8 cellular contexts compared by ENCODE assay signal in genomic region chr4:99945718-99946345, GRCh38. TPM values are rescaled to one million over a fixed set of nuclear protein-coding genes. Genes with fewer than 3 reads are reported as not detected.
DNase-seq lines count a peak whose midpoint lies in the region; ATAC-seq, FAIRE-seq and TF ChIP-seq lines count a peak whose summit lies in the region.

No MANE protein-coding gene starts in this region.

- TF ChIP-seq RAD21 in HepG2 (CRISPR knock-in tag; IDR thresholded peaks at IDR 0.05): no peak

- peaks cover 72% of the 10 kb centered on the region for H3K36me3 ChIP-seq in OCI-LY7 (ENCODE audit: insufficient read depth, low read length)
- H3K36me3 ChIP-seq in HepG2 (replicated peaks in 1 of 2; ENCODE audit: control insufficient read depth in 1 of 2, insufficient read depth in 2 of 2, low read length in 2 of 2): no peaks in the 10 kb centered on the region

- intact Hi-C loops in OCI-LY7 (cut with micrococcal nuclease; ENCODE audit: unreplicated experiment): loop anchor here (1.0 to 5.0 kb wide), 3 partner anchors 52 to 1499 kb away; partner anchors contain the start of genes LAMTOR3 and PPP3CA
- intact Hi-C loops in HepG2 (cut with micrococcal nuclease; ENCODE audit: unreplicated experiment): no loop called here

- H3K9me3 ChIP-seq in OCI-LY7 (ENCODE audit: low read length) (peaks cover 19% of the 10 kb centered on the region; the same call in 1 of the 2 replicates), HepG2 (ENCODE audit: low read length) (no peaks in the 10 kb centered on the region)

- BruUV-seq in OCI-LY7 (replicated peaks; lab: Mats Ljungman, UMichigan): no TSS peak
- no TSS peak for BruUV-seq in HepG2 (replicated peaks; lab: Mats Ljungman, UMichigan)

- H4K20me1 ChIP-seq in OCI-LY7 (ENCODE audit: insufficient read depth, low read length): peaks cover 24% of the 10 kb centered on the region
- 0 out of 2 replicates have a peak, but pooled peaks cover 8% of the 10 kb centered on the region for H4K20me1 ChIP-seq in HepG2 (ENCODE audit: insufficient read depth, low read length)

- peak; percentile 1 for ATAC-seq in HG02798 (IDR thresholded peaks at IDR 0.05; ENCODE audit: poor library complexity, unreplicated experiment)
- ATAC-seq in HepG2: peak; percentile 41

- H2AFZ ChIP-seq in OCI-LY7 (ENCODE audit: low read length): peak overlapping the region; percentile 60; the same call in 1 of the 2 replicates
- H2AFZ ChIP-seq in HepG2 (ENCODE audit: low read length): no peak overlapping the region

- CTCF ChIA-PET in OCI-LY7 (lab: Charles Lee; ENCODE audit: unreplicated experiment) (interaction anchor here (0.6 to 0.7 kb wide), 2 partner anchors 51 to 134 kb away, joined by 3 read pairs; partner anchors contain the start of gene LAMTOR3), HepG2 (lab: Yijun Ruan, JAX; ENCODE audit: low intra/inter-chr PET ratio, low total read pairs) (no interaction called here)

- H3K4me1 ChIP-seq in OCI-LY7 (ENCODE audit: insufficient read depth, low read length, poor library complexity, severe bottlenecking) (peaks cover 41% of the 10 kb centered on the region), HepG2 (ENCODE audit: insufficient read depth, low read length) (peaks cover 44% of the 10 kb centered on the region)

- POLR2A ChIA-PET in OCI-LY7 (lab: Charles Lee) (interaction anchor here (0.7 to 1.8 kb wide), 8 partner anchors 19 to 450 kb away, joined by 3 to 12 read pairs (median 5); partner anchors contain the start of gene DAPP1), HepG2 (lab: Yijun Ruan, JAX) (interaction anchor here (1.8 to 2.3 kb wide), 2 partner anchors 52 to 382 kb away, joined by 7 to 20 read pairs; partner anchors contain the start of genes LAMTOR3 and TRMT10A)

- peak; percentile 74 for FAIRE-seq in HepG2 (lab: Jason Lieb, UNC)

- H3K9ac ChIP-seq in HepG2 (ENCODE audit: insufficient read depth, low read depth, low read length): peak overlapping the region; percentile 78

- H3K9me2 ChIP-seq in OCI-LY7 (ENCODE audit: insufficient read depth, low read length): no peaks in the 10 kb centered on the region

- H3K27ac ChIP-seq in OCI-LY7 (ENCODE audit: low read depth, low read length, poor library complexity, severe bottlenecking): peak overlapping the region; percentile 95
- peak overlapping the region; percentile 88 for H3K27ac ChIP-seq in HepG2 (ENCODE audit: extremely low read length, insufficient read depth, low read length)
- H3K27ac ChIP-seq in temporal lobe (ENCODE audit: low read depth, low read length): peak overlapping the region; percentile 55

- H3K4me2 ChIP-seq in OCI-LY7 (ENCODE audit: low read length) (peak overlapping the region; percentile 78), HepG2 (ENCODE audit: low read depth, low read length) (peak overlapping the region; percentile 80)

- WGBS in HepG2 (ENCODE audit: low lambda C conversion rate): 1% methylated on average over 13 of the region's 24 CpGs

- TF ChIP-seq CTCF in OCI-LY7 (conservative IDR thresholded peaks at IDR 0.05; ENCODE audit: low read length) (peak; percentile 41; the same call in 1 of the 2 replicates), choroid plexus epithelial cell (conservative IDR thresholded peaks at IDR 0.05; ENCODE audit: low read depth, low read length) (peak; percentile 19), HepG2 (CRISPR knock-in tag; IDR thresholded peaks at IDR 0.05) (no peak)

- H3K4me3 ChIP-seq in OCI-LY7 (ENCODE audit: low read depth, low read length, poor library complexity, severe bottlenecking): peak overlapping the region; percentile 98
- H3K4me3 ChIP-seq in choroid plexus epithelial cell (ENCODE audit: low read depth, low read length): peak overlapping the region; percentile 81
- peak overlapping the region; percentile 76 to 92 (median 80) for H3K4me3 ChIP-seq in HepG2 (replicated peaks in 1 of 3; ENCODE audit: insufficient read depth in 1 of 3, low read depth in 2 of 3, low read length in 3 of 3)

- peak; percentile 25 for DNase-seq in stimulated activated CD4-positive, alpha-beta T cell treated with anti-CD3 and anti-CD28 coated beads, Interleukin-4, amount 100 ng/mL, for 1 hour
- DNase-seq in stimulated activated CD4-positive, alpha-beta T cell treated with anti-CD3 and anti-CD28 coated beads, Interleukin-2, amount 100 ng/mL, for 48 hours: no peak
- DNase-seq in OCI-LY7 (ENCODE audit: low spot score): peak; percentile 42
- DNase-seq in choroid plexus epithelial cell (ENCODE audit: low read depth): peak; percentile 43
- peak; percentile 44 for DNase-seq in HepG2 (ENCODE audit: low spot score)
- DNase-seq in NCI-H524 (lab: John Stamatoyannopoulos, UW): no peak

- H3K27me3 ChIP-seq in HepG2 (ENCODE audit: control insufficient read depth in 1 of 2, insufficient read depth in 2 of 2, low read length in 2 of 2): no peaks in the 10 kb centered on the region; a peak in 1 of 5 replicates

- peaks cover 83% of the 10 kb centered on the region for H3K79me2 ChIP-seq in OCI-LY7 (ENCODE audit: insufficient read depth, low read depth, low read length)
- peaks cover 67% of the 10 kb centered on the region for H3K79me2 ChIP-seq in HepG2 (ENCODE audit: insufficient read depth, low read length)

- TF ChIP-seq POLR2A in HepG2 (IDR thresholded peaks at IDR 0.05; ENCODE audit: insufficient read depth in 1 of 2, low read depth in 2 of 2, low read length in 2 of 2): no peak

- in situ Hi-C loops in HepG2 (cut with HindIII; ENCODE audit: extremely low pct_ligation_motif_present, low pct_unique_long_range_greater_than_20kb): loop anchor here (5.0 kb wide), 3 partner anchors 54 to 384 kb away; partner anchors contain the start of genes LAMTOR3 and TRMT10A

- no peak for TF ChIP-seq EP300 in HepG2 (IDR thresholded peaks at IDR 0.05; ENCODE audit: low read depth in 2 of 2, low read length in 2 of 2)
- no peak for TF ChIP-seq EP300 in HepG2 (CRISPR knock-in tag; IDR thresholded peaks at IDR 0.05; ENCODE audit: borderline replicate concordance)

RNA-seq across cellular contexts. Expression of gene DNAJB14, which starts 0.6 kb away (rescaled TPM):
- 13.3 and 29.1 TPM in 2 replicates for total RNA-seq in OCI-LY7 (2014; rRNA removed; shearing (Covaris generic))
- total RNA-seq in OCI-LY7 (2022) (38.1 and 44.9 TPM in 2 replicates), HepG2 (2016; rRNA removed; fragmentation: Illumina TruSeq; extraction: Trizol) (22.1 and 38.1 TPM in 2 replicates), temporal lobe (53.4 TPM)
- total RNA-seq in HepG2 (2016; cell fraction: cytosol; rRNA removed; fragmentation: Illumina TruSeq; extraction: Trizol; ENCODE audit: low read depth): 3.8 and 5.8 TPM in 2 replicates
- 24.8 and 33.1 TPM in 2 replicates for total RNA-seq in HepG2 (2016; cell fraction: insoluble cytoplasmic fraction; rRNA removed; fragmentation: Illumina TruSeq; extraction: Trizol)
- total RNA-seq in HepG2 (2016; cell fraction: membrane; rRNA removed; fragmentation: Illumina TruSeq; extraction: Trizol): 6.9 and 9.5 TPM in 2 replicates
- 38.0 and 42.0 TPM in 2 replicates for total RNA-seq in HepG2 (2016; cell fraction: nucleus; rRNA removed; fragmentation: Illumina TruSeq; extraction: Trizol)
- 6.1 and 9.1 TPM in 2 replicates for polyA plus RNA-seq in HepG2 (2011; rRNA removed)
- polyA plus RNA-seq in HepG2 (2011; cell fraction: cytosol; rRNA removed): 6.1 and 7.4 TPM in 2 replicates
- 6.5 TPM in 2 replicates for polyA plus RNA-seq in HepG2 (2011; cell fraction: nucleus; rRNA removed)
- polyA plus RNA-seq in HepG2 (2012): 14.2 and 32.4 TPM in 2 replicates
- 0.84 and 1.7 TPM in 2 replicates for polyA plus RNA-seq in HepG2 (2016; cell fraction: cytosol; fragmentation: Illumina TruSeq; extraction: Trizol; ENCODE audit: low read depth)
- 10.7 and 11.3 TPM in 2 replicates for polyA plus RNA-seq in HepG2 (2016; cell fraction: insoluble cytoplasmic fraction; fragmentation: Illumina TruSeq; extraction: Trizol; ENCODE audit: low read depth)
- polyA plus RNA-seq in HepG2 (2016; cell fraction: membrane; fragmentation: Illumina TruSeq; extraction: Trizol; ENCODE audit: low read depth): 2.3 and 2.7 TPM in 2 replicates
- 26.8 and 29.0 TPM in 2 replicates for polyA plus RNA-seq in HepG2 (2016; cell fraction: nucleus; fragmentation: Illumina TruSeq; extraction: Trizol; ENCODE audit: insufficient read depth, low read depth)
- 3.1 and 3.6 TPM in 2 replicates for polyA minus RNA-seq in HepG2 (2011; rRNA and poly(A)+ RNA removed; ENCODE audit: low replicate concordance)
- polyA minus RNA-seq in HepG2 (2011; cell fraction: cytosol; rRNA and poly(A)+ RNA removed): 8.7 and 10.5 TPM in 2 replicates
- polyA minus RNA-seq in HepG2 (2011; cell fraction: nucleus; rRNA and poly(A)+ RNA removed): 56.1 and 64.0 TPM in 2 replicates

RNA-seq across cellular contexts. Expression of gene H2AZ1, which starts 4.2 kb away (rescaled TPM):
- 1,106 and 1,171 TPM in 2 replicates for total RNA-seq in OCI-LY7 (2014; rRNA removed; shearing (Covaris generic))
- total RNA-seq in OCI-LY7 (2022): 1,038 and 1,147 TPM in 2 replicates
- total RNA-seq in HepG2 (2016; rRNA removed; fragmentation: Illumina TruSeq; extraction: Trizol): 574 and 800 TPM in 2 replicates
- 127 and 146 TPM in 2 replicates for total RNA-seq in HepG2 (2016; cell fraction: cytosol; rRNA removed; fragmentation: Illumina TruSeq; extraction: Trizol; ENCODE audit: low read depth)
- total RNA-seq in HepG2 (2016; cell fraction: insoluble cytoplasmic fraction; rRNA removed; fragmentation: Illumina TruSeq; extraction: Trizol): 574 and 896 TPM in 2 replicates
- total RNA-seq in HepG2 (2016; cell fraction: membrane; rRNA removed; fragmentation: Illumina TruSeq; extraction: Trizol): 202 and 214 TPM in 2 replicates
- total RNA-seq in HepG2 (2016; cell fraction: nucleus; rRNA removed; fragmentation: Illumina TruSeq; extraction: Trizol): 272 and 291 TPM in 2 replicates
- polyA plus RNA-seq in HepG2 (2011; rRNA removed): 204 and 301 TPM in 2 replicates
- 297 and 341 TPM in 2 replicates for polyA plus RNA-seq in HepG2 (2011; cell fraction: cytosol; rRNA removed)
- 85.7 and 89.0 TPM in 2 replicates for polyA plus RNA-seq in HepG2 (2011; cell fraction: nucleus; rRNA removed)
- 267 and 305 TPM in 2 replicates for polyA plus RNA-seq in HepG2 (2012)
- 127 and 165 TPM in 2 replicates for polyA plus RNA-seq in HepG2 (2016; cell fraction: cytosol; fragmentation: Illumina TruSeq; extraction: Trizol; ENCODE audit: low read depth)
- 795 and 936 TPM in 2 replicates for polyA plus RNA-seq in HepG2 (2016; cell fraction: insoluble cytoplasmic fraction; fragmentation: Illumina TruSeq; extraction: Trizol; ENCODE audit: low read depth)
- polyA plus RNA-seq in HepG2 (2016; cell fraction: membrane; fragmentation: Illumina TruSeq; extraction: Trizol; ENCODE audit: low read depth): 186 and 215 TPM in 2 replicates
- 460 and 464 TPM in 2 replicates for polyA plus RNA-seq in HepG2 (2016; cell fraction: nucleus; fragmentation: Illumina TruSeq; extraction: Trizol; ENCODE audit: insufficient read depth, low read depth)
- polyA minus RNA-seq in HepG2 (2011; rRNA and poly(A)+ RNA removed; ENCODE audit: low replicate concordance): 92.8 and 295 TPM in 2 replicates
- 67.7 and 72.0 TPM in 2 replicates for polyA minus RNA-seq in HepG2 (2011; cell fraction: cytosol; rRNA and poly(A)+ RNA removed)
- 47.4 and 55.1 TPM in 2 replicates for polyA minus RNA-seq in HepG2 (2011; cell fraction: nucleus; rRNA and poly(A)+ RNA removed)
- 78.9 TPM for total RNA-seq in temporal lobe

RNA-seq across cellular contexts. Expression of gene LAMTOR3, which starts 51.6 kb away (rescaled TPM):
- 11.9 and 18.5 TPM in 2 replicates for total RNA-seq in OCI-LY7 (2014; rRNA removed; shearing (Covaris generic))
- total RNA-seq in OCI-LY7 (2022) (22.8 and 27.3 TPM in 2 replicates), HepG2 (2016; rRNA removed; fragmentation: Illumina TruSeq; extraction: Trizol) (47.6 and 81.0 TPM in 2 replicates), temporal lobe (39.8 TPM)
- total RNA-seq in HepG2 (2016; cell fraction: cytosol; rRNA removed; fragmentation: Illumina TruSeq; extraction: Trizol; ENCODE audit: low read depth): 10.6 and 13.0 TPM in 2 replicates
- total RNA-seq in HepG2 (2016; cell fraction: insoluble cytoplasmic fraction; rRNA removed; fragmentation: Illumina TruSeq; extraction: Trizol): 48.9 and 81.8 TPM in 2 replicates
- total RNA-seq in HepG2 (2016; cell fraction: membrane; rRNA removed; fragmentation: Illumina TruSeq; extraction: Trizol): 33.6 and 35.1 TPM in 2 replicates
- 21.1 and 23.6 TPM in 2 replicates for total RNA-seq in HepG2 (2016; cell fraction: nucleus; rRNA removed; fragmentation: Illumina TruSeq; extraction: Trizol)
- 37.2 and 49.1 TPM in 2 replicates for polyA plus RNA-seq in HepG2 (2011; rRNA removed)
- polyA plus RNA-seq in HepG2 (2011; cell fraction: cytosol; rRNA removed): 18.2 and 34.5 TPM in 2 replicates
- polyA plus RNA-seq in HepG2 (2011; cell fraction: nucleus; rRNA removed): 7.1 and 8.3 TPM in 2 replicates
- 26.1 and 31.9 TPM in 2 replicates for polyA plus RNA-seq in HepG2 (2012)
- 11.8 and 15.4 TPM in 2 replicates for polyA plus RNA-seq in HepG2 (2016; cell fraction: cytosol; fragmentation: Illumina TruSeq; extraction: Trizol; ENCODE audit: low read depth)
- 79.9 and 90.6 TPM in 2 replicates for polyA plus RNA-seq in HepG2 (2016; cell fraction: insoluble cytoplasmic fraction; fragmentation: Illumina TruSeq; extraction: Trizol; ENCODE audit: low read depth)
- 29.9 and 35.6 TPM in 2 replicates for polyA plus RNA-seq in HepG2 (2016; cell fraction: membrane; fragmentation: Illumina TruSeq; extraction: Trizol; ENCODE audit: low read depth)
- 32.3 and 35.9 TPM in 2 replicates for polyA plus RNA-seq in HepG2 (2016; cell fraction: nucleus; fragmentation: Illumina TruSeq; extraction: Trizol; ENCODE audit: insufficient read depth, low read depth)
- 5.5 and 8.5 TPM in 2 replicates for polyA minus RNA-seq in HepG2 (2011; rRNA and poly(A)+ RNA removed; ENCODE audit: low replicate concordance)
- 10.5 and 16.0 TPM in 2 replicates for polyA minus RNA-seq in HepG2 (2011; cell fraction: cytosol; rRNA and poly(A)+ RNA removed)
- 12.2 and 15.8 TPM in 2 replicates for polyA minus RNA-seq in HepG2 (2011; cell fraction: nucleus; rRNA and poly(A)+ RNA removed)

Comparison
In these comparisons a context has a peak if more than half of its experiments do, and no peak if none do; other contexts are left out.
1. DNase-seq: peak in stimulated activated CD4-positive, alpha-beta T cell treated with anti-CD3 and anti-CD28 coated beads, Interleukin-4, amount 100 ng/mL, for 1 hour (single experiment), OCI-LY7 (single experiment), choroid plexus epithelial cell (single experiment) and HepG2 (single experiment); none in stimulated activated CD4-positive, alpha-beta T cell treated with anti-CD3 and anti-CD28 coated beads, Interleukin-2, amount 100 ng/mL, for 48 hours (0 of 2) and NCI-H524 (0 of 2).
2. Peak in every context shown above with its lines, with median percentiles within 50 percentile points of each other: H3K27ac ChIP-seq and H3K4me3 ChIP-seq.